1 cellular context compared by ENCODE assay signal in the genomic region with DNA sequence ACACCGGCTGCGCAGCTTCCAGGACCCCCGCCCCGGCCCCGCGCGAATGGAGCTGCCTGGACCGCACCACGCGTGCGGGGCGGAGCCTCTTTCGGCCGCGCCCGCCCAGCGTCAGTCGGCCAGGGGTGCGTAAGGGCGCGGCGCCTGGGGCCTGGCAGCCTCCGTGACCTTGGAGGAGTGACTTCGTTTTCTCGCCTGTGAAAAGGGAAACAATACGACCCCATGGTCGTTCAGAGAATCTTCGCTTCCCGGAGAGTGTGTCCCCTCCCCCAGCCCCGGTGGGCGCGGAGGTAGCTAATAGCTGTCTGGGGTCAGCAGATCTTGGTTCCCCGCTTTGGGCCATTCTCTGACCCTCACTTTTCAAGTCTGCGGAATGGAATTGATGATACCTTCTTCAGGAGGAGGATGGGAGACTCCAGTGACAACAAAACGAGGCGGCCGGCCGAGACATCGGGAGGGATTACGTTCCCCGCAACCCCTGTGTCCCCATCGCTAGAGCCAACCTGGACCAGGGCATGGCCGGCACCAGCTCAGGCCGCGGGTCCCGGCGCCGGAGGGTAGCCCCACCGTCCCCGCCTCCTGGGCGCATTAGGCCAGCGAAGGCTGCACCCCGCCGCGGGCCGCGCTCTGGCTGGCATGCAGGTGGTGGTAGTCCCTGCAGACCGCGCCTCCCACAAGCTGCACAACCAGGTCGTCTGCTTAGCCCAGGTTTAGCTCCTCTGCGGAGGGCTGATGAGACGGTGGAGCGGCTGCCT.
TF ChIP-seq lines count a peak whose summit lies in the region.

No MANE protein-coding gene starts in this region.

TF ChIP-seq in K562, 482 proteins besides CTCF, POLR2A, EP300 and RAD21 (continued from another document and continues in another):
- peak; percentile 40; the same call in 1 of the 2 replicates for TF ChIP-seq SAFB (IDR thresholded peaks at IDR 0.05; ENCODE audit: borderline replicate concordance, low read depth, low read length)
- TF ChIP-seq ADNP (tag; IDR thresholded peaks at IDR 0.05): no peak
- TF ChIP-seq POLR2B (IDR thresholded peaks at IDR 0.05; ENCODE audit: low read depth, partially characterized antibody): peak; percentile 58
- TF ChIP-seq ZFP1 (CRISPR knock-in tag; IDR thresholded peaks at IDR 0.05): no peak
- no peak for TF ChIP-seq MEF2D (tag; conservative IDR thresholded peaks at IDR 0.05; ENCODE audit: low read depth)
- peak; percentile 47; the same call in 1 of the 2 replicates for TF ChIP-seq NR2C2 (CRISPR knock-in tag; IDR thresholded peaks at IDR 0.05)
- peak; percentile 72 for TF ChIP-seq NR2C2 (tag; IDR thresholded peaks at IDR 0.05)
- no peak for TF ChIP-seq MTF1 (CRISPR knock-in tag; IDR thresholded peaks at IDR 0.05; ENCODE audit: borderline replicate concordance)
- peak; percentile 64; the same call in 1 of the 2 replicates for TF ChIP-seq PHF8 (IDR thresholded peaks at IDR 0.05; ENCODE audit: borderline replicate concordance, low read length)
- TF ChIP-seq NFRKB (IDR thresholded peaks at IDR 0.05; ENCODE audit: low read depth): peak; percentile 42; the same call in 1 of the 2 replicates
- TF ChIP-seq RFX1 (IDR thresholded peaks at IDR 0.05): no peak
- TF ChIP-seq ZNF121 (CRISPR knock-in tag; conservative IDR thresholded peaks at IDR 0.05): no peak
- 0 out of 2 replicates have a peak, but pooled peaks have one; percentile 23 for TF ChIP-seq POLR2H (tag; IDR thresholded peaks at IDR 0.05; ENCODE audit: low read depth)
- peak; percentile 18 for TF ChIP-seq TAF1 (IDR thresholded peaks at IDR 0.05; ENCODE audit: control insufficient read depth, extremely low read depth, insufficient read depth, low read length, severe bottlenecking)
- peak; percentile 55; the same call in 1 of the 2 replicates for TF ChIP-seq SP1 (CRISPR knock-in tag; IDR thresholded peaks at IDR 0.05)
- TF ChIP-seq L3MBTL2 (IDR thresholded peaks at IDR 0.05): peak; percentile 34
- TF ChIP-seq KLF1 (tag; IDR thresholded peaks at IDR 0.05): no peak
- peak; percentile 88 for TF ChIP-seq ZFX (CRISPR knock-in tag; IDR thresholded peaks at IDR 0.05)
- TF ChIP-seq MEIS2 (IDR thresholded peaks at IDR 0.05; ENCODE audit: partially characterized antibody): peak; percentile 4
- TF ChIP-seq NBN (IDR thresholded peaks at IDR 0.05; ENCODE audit: low read depth): peak; percentile 22; the same call in 1 of the 2 replicates
- no peak for TF ChIP-seq GTF2E2 (tag; IDR thresholded peaks at IDR 0.05)
- TF ChIP-seq, protein P1, sequence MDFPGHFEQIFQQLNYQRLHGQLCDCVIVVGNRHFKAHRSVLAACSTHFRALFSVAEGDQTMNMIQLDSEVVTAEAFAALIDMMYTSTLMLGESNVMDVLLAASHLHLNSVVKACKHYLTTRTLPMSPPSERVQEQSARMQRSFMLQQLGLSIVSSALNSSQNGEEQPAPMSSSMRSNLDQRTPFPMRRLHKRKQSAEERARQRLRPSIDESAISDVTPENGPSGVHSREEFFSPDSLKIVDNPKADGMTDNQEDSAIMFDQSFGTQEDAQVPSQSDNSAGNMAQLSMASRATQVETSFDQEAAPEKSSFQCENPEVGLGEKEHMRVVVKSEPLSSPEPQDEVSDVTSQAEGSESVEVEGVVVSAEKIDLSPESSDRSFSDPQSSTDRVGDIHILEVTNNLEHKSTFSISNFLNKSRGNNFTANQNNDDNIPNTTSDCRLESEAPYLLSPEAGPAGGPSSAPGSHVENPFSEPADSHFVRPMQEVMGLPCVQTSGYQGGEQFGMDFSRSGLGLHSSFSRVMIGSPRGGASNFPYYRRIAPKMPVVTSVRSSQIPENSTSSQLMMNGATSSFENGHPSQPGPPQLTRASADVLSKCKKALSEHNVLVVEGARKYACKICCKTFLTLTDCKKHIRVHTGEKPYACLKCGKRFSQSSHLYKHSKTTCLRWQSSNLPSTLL (IDR thresholded peaks at IDR 0.05): no peak
- TF ChIP-seq ZNF696 (CRISPR knock-in tag; conservative IDR thresholded peaks at IDR 0.05): no peak
- TF ChIP-seq CREM (IDR thresholded peaks at IDR 0.05; ENCODE audit: low read depth): peak; percentile 79
- no peak for TF ChIP-seq NR2C1 (IDR thresholded peaks at IDR 0.05)
- TF ChIP-seq NR2C1 (tag; IDR thresholded peaks at IDR 0.05): 0 out of 2 replicates have a peak, but pooled peaks have one; percentile 49
- TF ChIP-seq, protein P2, sequence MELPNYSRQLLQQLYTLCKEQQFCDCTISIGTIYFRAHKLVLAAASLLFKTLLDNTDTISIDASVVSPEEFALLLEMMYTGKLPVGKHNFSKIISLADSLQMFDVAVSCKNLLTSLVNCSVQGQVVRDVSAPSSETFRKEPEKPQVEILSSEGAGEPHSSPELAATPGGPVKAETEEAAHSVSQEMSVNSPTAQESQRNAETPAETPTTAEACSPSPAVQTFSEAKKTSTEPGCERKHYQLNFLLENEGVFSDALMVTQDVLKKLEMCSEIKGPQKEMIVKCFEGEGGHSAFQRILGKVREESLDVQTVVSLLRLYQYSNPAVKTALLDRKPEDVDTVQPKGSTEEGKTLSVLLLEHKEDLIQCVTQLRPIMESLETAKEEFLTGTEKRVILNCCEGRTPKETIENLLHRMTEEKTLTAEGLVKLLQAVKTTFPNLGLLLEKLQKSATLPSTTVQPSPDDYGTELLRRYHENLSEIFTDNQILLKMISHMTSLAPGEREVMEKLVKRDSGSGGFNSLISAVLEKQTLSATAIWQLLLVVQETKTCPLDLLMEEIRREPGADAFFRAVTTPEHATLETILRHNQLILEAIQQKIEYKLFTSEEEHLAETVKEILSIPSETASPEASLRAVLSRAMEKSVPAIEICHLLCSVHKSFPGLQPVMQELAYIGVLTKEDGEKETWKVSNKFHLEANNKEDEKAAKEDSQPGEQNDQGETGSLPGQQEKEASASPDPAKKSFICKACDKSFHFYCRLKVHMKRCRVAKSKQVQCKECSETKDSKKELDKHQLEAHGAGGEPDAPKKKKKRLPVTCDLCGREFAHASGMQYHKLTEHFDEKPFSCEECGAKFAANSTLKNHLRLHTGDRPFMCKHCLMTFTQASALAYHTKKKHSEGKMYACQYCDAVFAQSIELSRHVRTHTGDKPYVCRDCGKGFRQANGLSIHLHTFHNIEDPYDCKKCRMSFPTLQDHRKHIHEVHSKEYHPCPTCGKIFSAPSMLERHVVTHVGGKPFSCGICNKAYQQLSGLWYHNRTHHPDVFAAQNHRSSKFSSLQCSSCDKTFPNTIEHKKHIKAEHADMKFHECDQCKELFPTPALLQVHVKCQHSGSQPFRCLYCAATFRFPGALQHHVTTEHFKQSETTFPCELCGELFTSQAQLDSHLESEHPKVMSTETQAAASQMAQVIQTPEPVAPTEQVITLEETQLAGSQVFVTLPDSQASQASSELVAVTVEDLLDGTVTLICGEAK (IDR thresholded peaks at IDR 0.05): 0 out of 2 replicates have a peak, but pooled peaks have one; percentile 44
- TF ChIP-seq, protein P2 (CRISPR knock-in tag; IDR thresholded peaks at IDR 0.05): no peak
- TF ChIP-seq RB1 (IDR thresholded peaks at IDR 0.05; ENCODE audit: low read depth): peak; percentile 8
- TF ChIP-seq, protein P3, sequence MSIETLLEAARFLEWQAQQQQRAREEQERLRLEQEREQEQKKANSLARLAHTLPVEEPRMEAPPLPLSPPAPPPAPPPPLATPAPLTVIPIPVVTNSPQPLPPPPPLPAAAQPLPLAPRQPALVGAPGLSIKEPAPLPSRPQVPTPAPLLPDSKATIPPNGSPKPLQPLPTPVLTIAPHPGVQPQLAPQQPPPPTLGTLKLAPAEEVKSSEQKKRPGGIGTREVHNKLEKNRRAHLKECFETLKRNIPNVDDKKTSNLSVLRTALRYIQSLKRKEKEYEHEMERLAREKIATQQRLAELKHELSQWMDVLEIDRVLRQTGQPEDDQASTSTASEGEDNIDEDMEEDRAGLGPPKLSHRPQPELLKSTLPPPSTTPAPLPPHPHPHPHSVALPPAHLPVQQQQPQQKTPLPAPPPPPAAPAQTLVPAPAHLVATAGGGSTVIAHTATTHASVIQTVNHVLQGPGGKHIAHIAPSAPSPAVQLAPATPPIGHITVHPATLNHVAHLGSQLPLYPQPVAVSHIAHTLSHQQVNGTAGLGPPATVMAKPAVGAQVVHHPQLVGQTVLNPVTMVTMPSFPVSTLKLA (conservative IDR thresholded peaks at IDR 0.05): peak in 1 of 2 experiments; percentile 3; a peak in 2 of 4 replicates
- TF ChIP-seq SLC30A9 (CRISPR knock-in tag; IDR thresholded peaks at IDR 0.05): no peak
- peak in 1 of 2 experiments; percentile 10; a peak in 1 of 4 replicates for TF ChIP-seq MAZ (CRISPR knock-in tag; conservative IDR thresholded peaks at IDR 0.05 in 1 of 2, IDR thresholded peaks at IDR 0.05 in 1 of 2)
- no peak for TF ChIP-seq BRD4 (IDR thresholded peaks at IDR 0.05)
- TF ChIP-seq GTF2A2 (tag; IDR thresholded peaks at IDR 0.05): no peak
- no peak for TF ChIP-seq SREBF1 (IDR thresholded peaks at IDR 0.05; ENCODE audit: borderline replicate concordance, low read depth, low read length)
- no peak for TF ChIP-seq HNRNPK (IDR thresholded peaks at IDR 0.05; ENCODE audit: low read depth, low read length, poor library complexity, severe bottlenecking)
- no peak for TF ChIP-seq ZKSCAN8 (CRISPR knock-in tag; IDR thresholded peaks at IDR 0.05)
- no peak for TF ChIP-seq STAT5A (IDR thresholded peaks at IDR 0.05; ENCODE audit: borderline replicate concordance, low read length)
- TF ChIP-seq ESRRA (IDR thresholded peaks at IDR 0.05; ENCODE audit: borderline replicate concordance, low read depth): peak; percentile 98
- no peak for TF ChIP-seq SAP30 (IDR thresholded peaks at IDR 0.05; ENCODE audit: borderline replicate concordance, insufficient read depth, low read depth, low read length, poor library complexity, severe bottlenecking)
- peak; percentile 78; the same call in 1 of the 2 replicates for TF ChIP-seq ZBTB7A (IDR thresholded peaks at IDR 0.05; ENCODE audit: borderline replicate concordance, control insufficient read depth, low read depth, low read length)
- TF ChIP-seq, protein P4, sequence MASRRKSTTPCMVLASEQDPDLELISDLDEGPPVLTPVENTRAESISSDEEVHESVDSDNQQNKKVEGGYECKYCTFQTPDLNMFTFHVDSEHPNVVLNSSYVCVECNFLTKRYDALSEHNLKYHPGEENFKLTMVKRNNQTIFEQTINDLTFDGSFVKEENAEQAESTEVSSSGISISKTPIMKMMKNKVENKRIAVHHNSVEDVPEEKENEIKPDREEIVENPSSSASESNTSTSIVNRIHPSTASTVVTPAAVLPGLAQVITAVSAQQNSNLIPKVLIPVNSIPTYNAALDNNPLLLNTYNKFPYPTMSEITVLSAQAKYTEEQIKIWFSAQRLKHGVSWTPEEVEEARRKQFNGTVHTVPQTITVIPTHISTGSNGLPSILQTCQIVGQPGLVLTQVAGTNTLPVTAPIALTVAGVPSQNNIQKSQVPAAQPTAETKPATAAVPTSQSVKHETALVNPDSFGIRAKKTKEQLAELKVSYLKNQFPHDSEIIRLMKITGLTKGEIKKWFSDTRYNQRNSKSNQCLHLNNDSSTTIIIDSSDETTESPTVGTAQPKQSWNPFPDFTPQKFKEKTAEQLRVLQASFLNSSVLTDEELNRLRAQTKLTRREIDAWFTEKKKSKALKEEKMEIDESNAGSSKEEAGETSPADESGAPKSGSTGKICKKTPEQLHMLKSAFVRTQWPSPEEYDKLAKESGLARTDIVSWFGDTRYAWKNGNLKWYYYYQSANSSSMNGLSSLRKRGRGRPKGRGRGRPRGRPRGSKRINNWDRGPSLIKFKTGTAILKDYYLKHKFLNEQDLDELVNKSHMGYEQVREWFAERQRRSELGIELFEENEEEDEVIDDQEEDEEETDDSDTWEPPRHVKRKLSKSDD (conservative IDR thresholded peaks at IDR 0.05; ENCODE audit: low read length): no peak
- TF ChIP-seq, protein P5, sequence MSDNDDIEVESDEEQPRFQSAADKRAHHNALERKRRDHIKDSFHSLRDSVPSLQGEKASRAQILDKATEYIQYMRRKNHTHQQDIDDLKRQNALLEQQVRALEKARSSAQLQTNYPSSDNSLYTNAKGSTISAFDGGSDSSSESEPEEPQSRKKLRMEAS (CRISPR knock-in tag; IDR thresholded peaks at IDR 0.05): 0 out of 2 replicates have a peak, but pooled peaks have one; percentile 2
- TF ChIP-seq TAF9B (IDR thresholded peaks at IDR 0.05; ENCODE audit: partially characterized antibody): no peak
- TF ChIP-seq RBFOX2 (IDR thresholded peaks at IDR 0.05; ENCODE audit: low read depth, low read length): peak; percentile 74
- no peak for TF ChIP-seq NCOA6 (IDR thresholded peaks at IDR 0.05)
- no peak for TF ChIP-seq HDAC8 (tag; IDR thresholded peaks at IDR 0.05)
- TF ChIP-seq XRCC4 (IDR thresholded peaks at IDR 0.05; ENCODE audit: extremely low read depth, insufficient read depth, insufficient read length): no peak
- TF ChIP-seq, protein P6, sequence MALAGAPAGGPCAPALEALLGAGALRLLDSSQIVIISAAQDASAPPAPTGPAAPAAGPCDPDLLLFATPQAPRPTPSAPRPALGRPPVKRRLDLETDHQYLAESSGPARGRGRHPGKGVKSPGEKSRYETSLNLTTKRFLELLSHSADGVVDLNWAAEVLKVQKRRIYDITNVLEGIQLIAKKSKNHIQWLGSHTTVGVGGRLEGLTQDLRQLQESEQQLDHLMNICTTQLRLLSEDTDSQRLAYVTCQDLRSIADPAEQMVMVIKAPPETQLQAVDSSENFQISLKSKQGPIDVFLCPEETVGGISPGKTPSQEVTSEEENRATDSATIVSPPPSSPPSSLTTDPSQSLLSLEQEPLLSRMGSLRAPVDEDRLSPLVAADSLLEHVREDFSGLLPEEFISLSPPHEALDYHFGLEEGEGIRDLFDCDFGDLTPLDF (CRISPR knock-in tag; IDR thresholded peaks at IDR 0.05): peak; percentile 67; the same call in 1 of the 2 replicates
